ENCODE assay signal across 10 cellular contexts in genomic region chr5:1272201-1272600, GRCh38. TPM values are rescaled to one million over a fixed set of nuclear protein-coding genes. Genes with fewer than 3 reads are reported as not detected.
"Had no signal": no experiment of that assay in that cellular context is flagged by ENCODE, and none has a peak within 500 bp of the region (broad histone marks: within the 10 kb centered on the region; RNA-seq: fewer than 3 reads in every experiment).

No MANE protein-coding gene starts in this region.

- H3K27ac ChIP-seq: HL-60, KMS-11 had no signal

- DNase-seq: H9, HCEC 1CT, KBM-7 had no signal

- H3K4me3 ChIP-seq: GM23338 had no signal

- ATAC-seq: GM23338, HepG2 had no signal

RNA-seq across cellular contexts. Expression of gene TERT, which starts 22.7 kb away (rescaled TPM):
- polyA plus RNA-seq: IgD-negative memory B cell had no signal

RNA-seq across cellular contexts. Expression of gene SLC6A18, which starts 47.0 kb away (rescaled TPM):
- total RNA-seq: GM23338, H1, H9, HepG2, HT1080 had no signal
- polyA plus RNA-seq: GM23338, H1, HepG2, IgD-negative memory B cell had no signal
